Comparison of ENCODE assay signal across 1 cellular context in genomic region chr22:26610072-26610958, GRCh38.
A peak's percentile ranks its signal among the peaks of the same experiment; 100 is the strongest.
TF ChIP-seq lines count a peak whose summit lies in the region.

No MANE protein-coding gene starts in this region.

TF ChIP-seq in GM12878, 131 proteins besides CTCF, POLR2A, EP300 and RAD21 (continued from another document):
- TF ChIP-seq E2F8 (IDR thresholded peaks at IDR 0.05; ENCODE audit: low read depth, partially characterized antibody), result no peak
- TF ChIP-seq RB1 (IDR thresholded peaks at IDR 0.05; ENCODE audit: borderline replicate concordance), result no peak
- TF ChIP-seq TARDBP (IDR thresholded peaks at IDR 0.05; ENCODE audit: borderline replicate concordance), result peak; percentile 81; the same call in 1 of the 2 replicates
- no peak for TF ChIP-seq ZNF622 (IDR thresholded peaks at IDR 0.05)
- peak; percentile 94 for TF ChIP-seq MLLT1 (IDR thresholded peaks at IDR 0.05)
- peak; percentile 100 for TF ChIP-seq RUNX3 (IDR thresholded peaks at IDR 0.05; ENCODE audit: low read length)
- peak; percentile 82; the same call in 1 of the 2 replicates for TF ChIP-seq ZSCAN29 (IDR thresholded peaks at IDR 0.05)
- TF ChIP-seq, protein P1, sequence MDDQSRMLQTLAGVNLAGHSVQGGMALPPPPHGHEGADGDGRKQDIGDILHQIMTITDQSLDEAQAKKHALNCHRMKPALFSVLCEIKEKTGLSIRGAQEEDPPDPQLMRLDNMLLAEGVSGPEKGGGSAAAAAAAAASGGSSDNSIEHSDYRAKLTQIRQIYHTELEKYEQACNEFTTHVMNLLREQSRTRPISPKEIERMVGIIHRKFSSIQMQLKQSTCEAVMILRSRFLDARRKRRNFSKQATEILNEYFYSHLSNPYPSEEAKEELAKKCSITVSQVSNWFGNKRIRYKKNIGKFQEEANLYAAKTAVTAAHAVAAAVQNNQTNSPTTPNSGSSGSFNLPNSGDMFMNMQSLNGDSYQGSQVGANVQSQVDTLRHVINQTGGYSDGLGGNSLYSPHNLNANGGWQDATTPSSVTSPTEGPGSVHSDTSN (IDR thresholded peaks at IDR 0.05; ENCODE audit: insufficient replicate concordance, low read depth, low read length), result peak; percentile 68
